Comparison of ENCODE assay signal across 29 cellular contexts in the genomic region with DNA sequence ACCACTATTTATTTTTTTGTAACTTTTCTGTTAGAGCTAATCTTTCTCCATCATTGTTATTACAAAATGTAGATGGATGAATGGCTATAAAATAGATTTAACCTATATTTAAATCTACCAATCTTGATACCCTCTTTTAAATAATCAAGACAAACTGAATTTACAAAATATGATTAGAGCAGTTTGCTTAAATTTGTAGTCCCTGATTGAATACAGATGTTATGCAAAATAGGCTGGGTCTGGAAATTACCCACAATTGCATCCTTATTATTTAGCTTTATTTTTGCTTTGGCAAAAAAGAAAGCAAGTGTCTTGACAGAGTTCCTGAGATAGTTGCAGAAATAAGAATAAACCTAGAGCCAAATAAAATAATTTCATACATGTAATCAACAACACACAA.
"Had no signal": no experiment of that assay in that cellular context is flagged by ENCODE, and none has a peak within 500 bp of the region (broad histone marks: within the 10 kb centered on the region; RNA-seq: fewer than 3 reads in every experiment).

No MANE protein-coding gene starts in this region.

- H3K4me1 ChIP-seq: colonic mucosa, foreskin keratinocyte, left lung, prostate gland, suprapubic skin, upper lobe of right lung, uterus had no signal

- H3K4me3 ChIP-seq: colonic mucosa, esophagus muscularis mucosa, gastroesophageal sphincter, heart left ventricle, left lung, mucosa of descending colon, prostate gland, right atrium auricular region, smooth muscle cell, suprapubic skin, transverse colon, upper lobe of right lung, uterus had no signal

- H3K4me2 ChIP-seq: smooth muscle cell had no signal

- H3K27me3 ChIP-seq: colonic mucosa, esophagus muscularis mucosa, foreskin keratinocyte, gastroesophageal sphincter, heart left ventricle, left lung, neutrophil, right atrium auricular region, suprapubic skin, transverse colon, upper lobe of right lung, uterus had no signal

- H3K9me3 ChIP-seq: colonic mucosa, esophagus muscularis mucosa, gastroesophageal sphincter, heart left ventricle, left lung, mucosa of descending colon, neutrophil, prostate gland, right atrium auricular region, suprapubic skin, transverse colon, upper lobe of right lung, uterus had no signal

- DNase-seq: colonic mucosa; dermis blood vessel endothelial cell; effector memory CD4-positive, alpha-beta T cell; foreskin keratinocyte; heart left ventricle; hippocampal formation; left cardiac atrium; left lung; mesenchymal stem cell; mucosa of descending colon; naive B cell; stimulated activated CD4-positive, alpha-beta T cell treated with anti-CD3 and anti-CD28 coated beads, Interleukin-12 subunit alpha, Interleukin-12 subunit beta, amount 100 ng/mL, for 4 hours; stimulated activated CD4-positive, alpha-beta T cell treated with anti-CD3 and anti-CD28 coated beads, Interleukin-1b, Interleukin-23, amount 100 ng/mL, for 48 hours; stimulated activated CD4-positive, alpha-beta T cell treated with anti-CD3 and anti-CD28 coated beads, Interleukin-4, amount 100 ng/mL, for 1 hour; stimulated activated CD8-positive, alpha-beta memory T cell treated with anti-CD3 and anti-CD28 coated beads, Interleukin-4, amount 100 ng/mL, for 48 hours; stimulated activated naive CD4-positive, alpha-beta T cell; stimulated activated naive CD8-positive, alpha-beta T cell treated with anti-CD3 and anti-CD28 coated beads, Interleukin-15, amount 100 ng/mL, for 72 hours; transverse colon; upper lobe of right lung; uterus had no signal

- H3K36me3 ChIP-seq: colonic mucosa, gastroesophageal sphincter, left lung, neutrophil, prostate gland, right atrium auricular region, suprapubic skin, transverse colon, upper lobe of right lung, uterus had no signal

- ATAC-seq: foreskin keratinocyte; gastroesophageal sphincter; left cardiac atrium; left lung; mucosa of descending colon; natural killer cell treated with Interleukin-12 subunit alpha and Interleukin-12 subunit beta and Interleukin-15 and Interleukin-18, amount 100 ng/mL, for 72 hours; sciatic nerve; stimulated activated naive CD8-positive, alpha-beta T cell treated with anti-CD3 and anti-CD28 coated beads, Interleukin-15, amount 100 ng/mL, for 72 hours; upper lobe of right lung had no signal
